32 cellular contexts compared by ENCODE assay signal in the genomic region with DNA sequence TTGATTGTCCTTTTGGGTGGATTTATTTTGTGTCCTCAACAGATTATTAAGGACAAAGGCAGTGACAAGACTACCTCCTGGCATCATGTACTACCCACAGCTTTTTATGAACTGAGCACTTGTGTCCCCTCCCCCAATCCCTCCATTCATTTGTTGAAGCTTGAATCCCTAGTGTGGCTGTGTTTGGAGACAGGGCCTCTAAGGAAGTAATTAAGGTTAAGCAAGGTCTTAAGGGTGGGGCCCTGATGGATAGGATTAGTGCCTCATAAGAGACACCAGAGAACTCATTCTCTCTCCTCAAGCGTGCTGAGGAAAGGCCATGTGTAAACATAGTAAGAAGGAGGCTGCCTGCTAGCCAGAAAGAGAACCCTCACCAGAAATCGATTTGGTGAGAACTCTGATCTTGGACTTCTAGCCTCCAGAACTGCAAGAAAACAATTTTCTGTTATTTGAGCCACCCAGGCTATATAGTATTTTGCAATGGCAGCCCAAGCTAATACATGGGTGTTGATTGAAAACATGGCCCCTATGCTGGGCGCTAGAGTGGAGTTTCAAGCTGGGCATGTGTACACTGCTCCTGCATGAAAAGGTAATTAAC.
"Had no signal": no experiment of that assay in that cellular context is flagged by ENCODE, and none has a peak within 500 bp of the region (broad histone marks: within the 10 kb centered on the region; RNA-seq: fewer than 3 reads in every experiment).

No MANE protein-coding gene starts in this region.

- FAIRE-seq: bronchial epithelial cell, TTC549 had no signal

- H3K4me3 ChIP-seq: MG63, SJCRH30, SK-N-MC had no signal

- H3K27me3 Mint-ChIP-seq: activated CD4-positive, alpha-beta T cell treated with anti-CD3 and anti-CD28 coated beads for 36 hours; activated CD4-positive, alpha-beta T cell treated with anti-CD3 and anti-CD28 coated beads, Interleukin-2, amount 10 ng/mL, durations not matched to agents 7 days and 5 days; activated naive CD8-positive, alpha-beta T cell; activated T-cell treated with anti-CD3 and anti-CD28 coated beads, Interleukin-2, amount 50 U/mL, for 24 hours had no signal

- ATAC-seq: activated CD4-positive, alpha-beta T cell treated with anti-CD3 and anti-CD28 coated beads for 36 hours; activated CD4-positive, CD25-positive, alpha-beta regulatory T cell treated with anti-CD3 and anti-CD28 coated beads, Interleukin-2, amount 50 U/mL, for 24 hours; activated CD8-positive, alpha-beta T cell treated with anti-CD3 and anti-CD28 coated beads, Interleukin-2, amount 10 ng/mL, durations not matched to agents 7 days and 5 days; activated naive CD8-positive, alpha-beta T cell treated with anti-CD3 and anti-CD28 coated beads, Interleukin-2, amount 50 U/mL, for 24 hours; Panc1 had no signal

- H3K9me3 ChIP-seq: MG63, SJCRH30 had no signal

- H3K9me3 Mint-ChIP-seq: activated T-cell treated with anti-CD3 and anti-CD28 coated beads, Interleukin-2, amount 50 U/mL, for 24 hours; activated T-helper 2 cell treated with anti-CD3 and anti-CD28 coated beads, Interferon-gamma antibody, Interleukin-2, Interleukin-4, amounts not matched to agents 10 μg/mL and 5 μg/mL and 100 μg/mL, durations not matched to agents 14 hours and 24 hours and 36 hours had no signal

- H3K36me3 ChIP-seq: SJCRH30 had no signal

- H3K36me3 Mint-ChIP-seq: activated naive CD8-positive, alpha-beta T cell; brain had no signal

- H3K4me3 Mint-ChIP-seq: activated CD4-positive, alpha-beta T cell treated with anti-CD3 and anti-CD28 coated beads for 36 hours; activated CD4-positive, alpha-beta T cell treated with anti-CD3 and anti-CD28 coated beads, Interleukin-2, amount 10 ng/mL, durations not matched to agents 7 days and 5 days; activated CD8-positive, alpha-beta T cell treated with anti-CD3 and anti-CD28 coated beads, Interleukin-2, amount 10 ng/mL, durations not matched to agents 7 days and 5 days; activated naive CD4-positive, alpha-beta T cell treated with anti-CD3 and anti-CD28 coated beads for 36 hours; activated naive CD8-positive, alpha-beta T cell; activated naive CD8-positive, alpha-beta T cell treated with anti-CD3 and anti-CD28 coated beads, Interleukin-2, amount 50 U/mL, for 24 hours; activated T-cell treated with anti-CD3 and anti-CD28 coated beads, Interleukin-2, amount 50 U/mL, for 24 hours had no signal

- DNase-seq: activated CD4-positive, alpha-beta T cell treated with anti-CD3 and anti-CD28 coated beads for 36 hours; activated CD4-positive, alpha-beta T cell treated with anti-CD3 and anti-CD28 coated beads, Interleukin-2, amount 10 ng/mL, durations not matched to agents 7 days and 5 days; activated CD4-positive, alpha-beta T cell treated with anti-CD3 and anti-CD28 coated beads, Interleukin-2, amount 50 U/mL, for 48 hours; activated CD8-positive, alpha-beta T cell treated with anti-CD3 and anti-CD28 coated beads, Interleukin-2, amount 10 ng/mL, durations not matched to agents 7 days and 5 days; activated gamma-delta T cell; activated naive CD4-positive, alpha-beta T cell treated with anti-CD3 and anti-CD28 coated beads for 36 hours; activated naive CD8-positive, alpha-beta T cell treated with anti-CD3 and anti-CD28 coated beads, Interleukin-2, amount 50 U/mL, for 24 hours; activated T-cell treated with anti-CD3 and anti-CD28 coated beads, Interleukin-2, amount 50 U/mL, for 24 hours; anterior cingulate cortex; central memory CD4-positive, alpha-beta T cell; Kasumi-1; MG63; NCI-H1048; NCI-H1105 treated with DMSO at 0.1 percent for 48 hours; NCI-H1436; NCI-H1694; NCI-H1930; NCI-H2081 treated with DMSO at 0.1 percent for 48 hours; NCI-H226; NCI-H526; NCI-H774; SHP77; SJCRH30; T1000 had no signal

- H3K27ac ChIP-seq: SJCRH30, SK-N-MC had no signal

- H3K27me3 ChIP-seq: MG63, SJCRH30 had no signal

- H3K27ac Mint-ChIP-seq: activated CD4-positive, alpha-beta T cell treated with anti-CD3 and anti-CD28 coated beads for 36 hours; activated CD4-positive, alpha-beta T cell treated with anti-CD3 and anti-CD28 coated beads, Interleukin-2, amount 10 ng/mL, durations not matched to agents 7 days and 5 days; activated CD8-positive, alpha-beta T cell treated with anti-CD3 and anti-CD28 coated beads, Interleukin-2, amount 10 ng/mL, durations not matched to agents 7 days and 5 days; activated naive CD8-positive, alpha-beta T cell; activated naive CD8-positive, alpha-beta T cell treated with anti-CD3 and anti-CD28 coated beads, Interleukin-2, amount 50 U/mL, for 24 hours; activated T-cell treated with anti-CD3 and anti-CD28 coated beads, Interleukin-2, amount 50 U/mL, for 24 hours; activated T-helper 2 cell treated with anti-CD3 and anti-CD28 coated beads, Interferon-gamma antibody, Interleukin-2, Interleukin-4, amounts not matched to agents 10 μg/mL and 5 μg/mL and 100 μg/mL, durations not matched to agents 14 hours and 24 hours and 36 hours had no signal
